In genomic region chr15:88647362-88648105, GRCh38 we compare ENCODE assay signal across 2 cellular contexts.
A peak's percentile ranks its signal among the peaks of the same experiment; 100 is the strongest.
TF ChIP-seq lines count a peak whose summit lies in the region.

No MANE protein-coding gene starts in this region.

TF ChIP-seq in liver, 16 proteins besides CTCF, POLR2A, EP300 and RAD21:
- TF ChIP-seq ATF3 (IDR thresholded peaks at IDR 0.05), result no peak
- no peak for TF ChIP-seq FOXA1 (IDR thresholded peaks at IDR 0.05)
- TF ChIP-seq JUND (IDR thresholded peaks at IDR 0.05), result no peak
- TF ChIP-seq FOXA2 (IDR thresholded peaks at IDR 0.05), result no peak
- peak; percentile 57 to 61 for TF ChIP-seq RXRA (IDR thresholded peaks at IDR 0.05)
- TF ChIP-seq SP1 (IDR thresholded peaks at IDR 0.05), result peak; percentile 36
- no peak for TF ChIP-seq HNF4G (IDR thresholded peaks at IDR 0.05)
- no peak for TF ChIP-seq GABPA (IDR thresholded peaks at IDR 0.05 in 1 of 2, conservative IDR thresholded peaks at IDR 0.05 in 1 of 2)
- no peak for TF ChIP-seq NR2F2 (IDR thresholded peaks at IDR 0.05)
- TF ChIP-seq ZBTB33 (IDR thresholded peaks at IDR 0.05), result no peak
- TF ChIP-seq TAF1 (conservative IDR thresholded peaks at IDR 0.05), result no peak
- peak; percentile 48 to 53 for TF ChIP-seq HNF4A (conservative IDR thresholded peaks at IDR 0.05)
- no peak for TF ChIP-seq EGR1 (IDR thresholded peaks at IDR 0.05; ENCODE audit: low read depth in 2 of 2)
- TF ChIP-seq MAX (IDR thresholded peaks at IDR 0.05), result no peak
- peak; percentile 14 for TF ChIP-seq YY1 (IDR thresholded peaks at IDR 0.05)
- TF ChIP-seq REST (IDR thresholded peaks at IDR 0.05), result no peak

TF ChIP-seq in HepG2, 621 proteins besides CTCF, POLR2A, EP300 and RAD21:
- TF ChIP-seq DZIP1 (CRISPR knock-in tag; IDR thresholded peaks at IDR 0.05), result no peak
- TF ChIP-seq MAFK (conservative IDR thresholded peaks at IDR 0.05 in 1 of 2, IDR thresholded peaks at IDR 0.05 in 1 of 2; ENCODE audit: low read length in 2 of 2), result no peak
- TF ChIP-seq KLF16 (CRISPR knock-in tag; IDR thresholded peaks at IDR 0.05), result no peak
- no peak for TF ChIP-seq ZFP91 (CRISPR knock-in tag; IDR thresholded peaks at IDR 0.05; ENCODE audit: borderline replicate concordance)
- no peak for TF ChIP-seq GATAD1 (CRISPR knock-in tag; IDR thresholded peaks at IDR 0.05)
- no peak for TF ChIP-seq SYNCRIP (IDR thresholded peaks at IDR 0.05; ENCODE audit: insufficient read depth, low read depth, low read length)
- no peak for TF ChIP-seq ZBTB7A (CRISPR knock-in tag; IDR thresholded peaks at IDR 0.05)
- TF ChIP-seq ZSCAN9 (CRISPR knock-in tag; IDR thresholded peaks at IDR 0.05; ENCODE audit: borderline replicate concordance), result no peak
- TF ChIP-seq NCOR1 (IDR thresholded peaks at IDR 0.05; ENCODE audit: borderline replicate concordance, low read length), result no peak
- TF ChIP-seq TOE1 (CRISPR knock-in tag; IDR thresholded peaks at IDR 0.05), result no peak
- no peak for TF ChIP-seq ZNF205 (CRISPR knock-in tag; IDR thresholded peaks at IDR 0.05)
